8 cellular contexts compared by ENCODE assay signal in the genomic region with DNA sequence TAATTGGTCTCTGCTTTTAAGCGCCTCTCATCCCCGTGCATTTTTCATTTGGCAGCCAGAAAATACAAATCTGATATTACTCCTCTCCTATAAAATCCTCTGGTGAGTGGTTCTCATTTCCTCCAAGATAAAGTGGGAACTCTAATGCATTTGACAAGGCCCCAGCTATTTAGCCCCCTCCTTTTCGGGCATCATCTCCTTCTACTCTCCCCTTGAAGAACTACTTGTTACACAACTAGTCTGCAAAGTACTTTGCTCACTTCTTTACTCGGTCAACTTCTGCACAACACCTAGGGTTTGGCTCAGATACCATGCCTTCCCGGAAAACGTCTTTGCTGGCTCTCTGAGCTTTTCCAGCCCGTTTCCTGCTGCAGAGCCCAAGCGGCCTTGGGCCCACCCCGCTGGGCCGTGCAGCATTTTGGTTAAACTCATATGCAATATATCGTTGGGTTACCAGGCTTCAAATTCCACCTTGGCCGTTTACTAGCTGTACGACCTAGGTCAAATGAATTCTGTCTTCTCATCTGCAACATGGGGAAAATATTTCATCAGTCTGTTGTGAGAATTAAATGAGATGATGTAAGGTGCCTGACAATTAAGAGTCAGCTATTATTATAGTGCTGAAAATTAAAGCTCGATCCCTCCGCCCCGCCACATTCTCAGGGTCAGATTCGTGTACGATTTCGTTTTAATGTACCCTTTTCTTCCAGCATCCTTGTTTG. TPM values are rescaled to one million over a fixed set of nuclear protein-coding genes. Genes with fewer than 3 reads are reported as not detected.
DNase-seq lines count a peak whose midpoint lies in the region; ATAC-seq, FAIRE-seq and TF ChIP-seq lines count a peak whose summit lies in the region.

No MANE protein-coding gene starts in this region.

- peak overlapping the region; percentile 84 for H3K27ac ChIP-seq in AG04450 (ENCODE audit: low read depth, low read length)
- peak overlapping the region; percentile 94 to 96 for H3K27ac ChIP-seq in mucosa of rectum (ENCODE audit: low read depth in 2 of 2, low read length in 2 of 2)

- H3K36me3 ChIP-seq in mucosa of rectum (ENCODE audit: control insufficient read depth in 2 of 2, insufficient read depth in 2 of 2, low read length in 2 of 2): no peaks in the 10 kb centered on the region

- POLR2A ChIA-PET in AG04450 (lab: Yijun Ruan, JAX): interaction anchor here (0.5 to 1.8 kb wide), 15 partner anchors 9 to 565 kb away, joined by 3 to 24 read pairs (median 5); a partner anchor contains a TSS
- POLR2A ChIA-PET in MCF 10A (lab: Yijun Ruan, JAX): interaction anchor here (0.6 to 10.7 kb wide), 25 partner anchors 11 to 737 kb away, joined by 3 to 489 read pairs (median 5); a partner anchor contains a TSS

- BruUV-seq in MCF 10A (replicated peaks; lab: Mats Ljungman, UMichigan): TSS peak; percentile 97

- peaks cover 16 to 17% of the 10 kb centered on the region in 2 donors for H3K4me1 ChIP-seq in mucosa of rectum (ENCODE audit: control insufficient read depth in 2 of 2, insufficient read depth in 2 of 2, low read length in 2 of 2)

- H3K9me3 Mint-ChIP-seq in MCF 10A (ENCODE audit: unreplicated experiment): no peaks in the 10 kb centered on the region

- DNase-seq in AG04450 (ENCODE audit: low read depth, low spot score) (no peak), MCF 10A (ENCODE audit: unreplicated experiment) (no peak), ACHN (no peak), urothelium cell line (ENCODE audit: low spot score) (no peak), GOT3 (lab: John Stamatoyannopoulos, UW) (no peak)
- no peak for DNase-seq in activated CD4-positive, alpha-beta T cell treated with anti-CD3 and anti-CD28 coated beads for 48 hours

- FAIRE-seq in urothelium cell line (lab: Jason Lieb, UNC): no peak

- no peaks in the 10 kb centered on the region for H3K27me3 ChIP-seq in AG04450 (ENCODE audit: control insufficient read depth, insufficient read depth, low read length)
- H3K27me3 ChIP-seq in mucosa of rectum (ENCODE audit: control insufficient read depth in 2 of 2, insufficient read depth in 2 of 2, low read length in 2 of 2): no peaks in the 10 kb centered on the region

- H3K36me3 Mint-ChIP-seq in MCF 10A (ENCODE audit: insufficient read depth, unreplicated experiment): peaks cover 23% of the 10 kb centered on the region

- CTCF ChIA-PET in AG04450 (lab: Charles Lee) (interaction anchor here (0.5 to 9.6 kb wide), 30 partner anchors 9 to 769 kb away, joined by 3 to 478 read pairs (median 5); a partner anchor contains a TSS), MCF 10A (lab: Yijun Ruan, JAX) (interaction anchor here (0.6 to 10.8 kb wide), 20 partner anchors 9 to 1463 kb away, joined by 3 to 684 read pairs (median 4); a partner anchor contains a TSS)

- peak overlapping the region; percentile 88 to 96 for H3K9ac ChIP-seq in mucosa of rectum (ENCODE audit: low read depth in 1 of 2, low read length in 2 of 2)

- peak overlapping the region; percentile 89 for H3K27ac Mint-ChIP-seq in MCF 10A (ENCODE audit: low read depth, unreplicated experiment)

- TF ChIP-seq CTCF in AG04450 (IDR thresholded peaks at IDR 0.05; ENCODE audit: low read depth, low read length): no peak
- no peak for TF ChIP-seq CTCF in MCF 10A (IDR thresholded peaks at IDR 0.05; ENCODE audit: unreplicated experiment)

- H3K4me3 ChIP-seq in AG04450 (ENCODE audit: low read depth, low read length) (peak overlapping the region; percentile 99), mucosa of rectum (ENCODE audit: low read length in 2 of 2) (peak overlapping the region; percentile 91 to 98)

- peak overlapping the region; percentile 92 for H3K4me3 Mint-ChIP-seq in MCF 10A (ENCODE audit: unreplicated experiment)

- H3K9me3 ChIP-seq in AG04450 (ENCODE audit: control insufficient read depth, insufficient read depth, low read length) (no peaks in the 10 kb centered on the region; the same call in 1 of the 2 replicates), mucosa of rectum (ENCODE audit: control insufficient read depth in 2 of 2, low read length in 2 of 2) (no peaks in the 10 kb centered on the region)

- in situ Hi-C loops in ACHN (cut with HindIII; ENCODE audit: low pct_ligation_motif_present, low pct_unique_long_range_greater_than_20kb, low sequenced_read_pairs): no loop called here

- H3K27me3 Mint-ChIP-seq in MCF 10A (ENCODE audit: insufficient read depth, unreplicated experiment): no peaks in the 10 kb centered on the region

- ATAC-seq in HG03097 (IDR thresholded peaks at IDR 0.05; ENCODE audit: low FRiP score, unreplicated experiment): peak; percentile 3

- intact Hi-C loops in MCF 10A (cut with micrococcal nuclease): loop anchor here (5.0 kb wide), 1 partner anchor 196 kb away; no protein-coding TSS in a partner anchor

- peaks cover 30% of the 10 kb centered on the region for H3K4me1 Mint-ChIP-seq in MCF 10A (ENCODE audit: insufficient read depth, unreplicated experiment)

RNA-seq across cellular contexts. Expression of a gene that starts 0.9 kb away (rescaled TPM):
- polyA plus RNA-seq in AG04450 (2011; rRNA removed): 51.6 and 66.1 TPM in 2 replicates
- 45.4 and 74.0 TPM in 2 replicates for polyA minus RNA-seq in AG04450 (2011; rRNA and poly(A)+ RNA removed)
- 284 and 337 TPM in 2 replicates for total RNA-seq in MCF 10A (2022)

RNA-seq across cellular contexts. Expression of a gene that starts 13.0 kb away (rescaled TPM):
- 0.15 and 0.17 TPM in 2 replicates for polyA plus RNA-seq in AG04450 (2011; rRNA removed)
- polyA minus RNA-seq in AG04450 (2011; rRNA and poly(A)+ RNA removed): 0.70 TPM in 1 of 2 replicates, not detected in the other
- 22.3 and 27.4 TPM in 2 replicates for total RNA-seq in MCF 10A (2022)

RNA-seq across cellular contexts. Expression of a gene that starts 47.7 kb away (rescaled TPM):
- not detected in 2 replicates for polyA plus RNA-seq in AG04450 (2011; rRNA removed)
- polyA minus RNA-seq in AG04450 (2011; rRNA and poly(A)+ RNA removed): not detected in 2 replicates
- total RNA-seq in MCF 10A (2022): not detected in 2 replicates

RNA-seq across cellular contexts. Expression of a gene that starts 55.4 kb away (rescaled TPM):
- not detected in 2 replicates for polyA plus RNA-seq in AG04450 (2011; rRNA removed)
- polyA minus RNA-seq in AG04450 (2011; rRNA and poly(A)+ RNA removed): not detected in 2 replicates
- total RNA-seq in MCF 10A (2022): 0.23 and 0.39 TPM in 2 replicates
